In genomic region chr20:51531141-51531710, GRCh38 we compare ENCODE assay signal across 9 cellular contexts. TPM values are rescaled to one million over a fixed set of nuclear protein-coding genes. Genes with fewer than 3 reads are reported as not detected.
DNase-seq lines count a peak whose midpoint lies in the region; ATAC-seq, FAIRE-seq and TF ChIP-seq lines count a peak whose summit lies in the region.
"Had no signal": no experiment of that assay in that cellular context is flagged by ENCODE, and none has a peak within 500 bp of the region (broad histone marks: within the 10 kb centered on the region; RNA-seq: fewer than 3 reads in every experiment).

No MANE protein-coding gene starts in this region.

- TF ChIP-seq CTCF in type B pancreatic cell (conservative IDR thresholded peaks at IDR 0.05) (no peak), gastrocnemius medialis (IDR thresholded peaks at IDR 0.05 in 4 of 5, conservative IDR thresholded peaks at IDR 0.05 in 1 of 5) (no peak), pancreas (IDR thresholded peaks at IDR 0.05) (no peak)

- 95 to 97% methylated on average over 11 of the region's 11 CpGs for WGBS in pancreas, 2 donors

- H3K27ac Mint-ChIP-seq in immature natural killer cell (peak overlapping the region; percentile 95 to 100 (median 100)), type B pancreatic cell (peak overlapping the region; percentile 80)

- H3K36me3 ChIP-seq in gastrocnemius medialis (no peaks in the 10 kb centered on the region), pancreas (no peaks in the 10 kb centered on the region)
- H3K36me3 ChIP-seq: SJSA1 had no signal

- H3K4me1 Mint-ChIP-seq in immature natural killer cell: peaks cover 100% of the 10 kb centered on the region in 2 donors
- peaks cover 57% of the 10 kb centered on the region for H3K4me1 Mint-ChIP-seq in type B pancreatic cell (ENCODE audit: unreplicated experiment)

- intact Hi-C loops in gastrocnemius medialis (cut with DNase I; ENCODE audit: low total_unique reads): no loop called here
- intact Hi-C loops in pancreas (cut with DNase I): no loop called here

- peaks cover 18 to 22% of the 10 kb centered on the region in 2 donors for H3K4me1 ChIP-seq in gastrocnemius medialis
- peaks cover 0 to 10% (median 2%) of the 10 kb centered on the region in 3 donors for H3K4me1 ChIP-seq in pancreas

- no peak for FAIRE-seq in pancreas (lab: Jason Lieb, UNC)

- peak; percentile 77 to 85 for DNase-seq in activated CD4-positive, alpha-beta T cell treated with anti-CD3 and anti-CD28 coated beads, Interleukin-2, amount 50 U/mL, for 48 hours
- DNase-seq in immature natural killer cell (peak; percentile 45 to 60 (median 48)), type B pancreatic cell (ENCODE audit: extremely low spot score, unreplicated experiment) (no peak), AG08395 (ENCODE audit: low spot score) (no peak), gastrocnemius medialis (no peak), pancreas (no peak)

- H3K27me3 Mint-ChIP-seq in immature natural killer cell (ENCODE audit: low read depth in 3 of 3) (peaks cover 5 to 33% (median 8%) of the 10 kb centered on the region in 3 donors), type B pancreatic cell (no peaks in the 10 kb centered on the region)

- H3K9me3 Mint-ChIP-seq in immature natural killer cell (no peaks in the 10 kb centered on the region), type B pancreatic cell (no peaks in the 10 kb centered on the region)

- H3K4me3 ChIP-seq in gastrocnemius medialis (no peak overlapping the region), pancreas (no peak overlapping the region)
- H3K4me3 ChIP-seq: SJSA1 had no signal

- H3K9me3 ChIP-seq in gastrocnemius medialis (no peaks in the 10 kb centered on the region), pancreas (no peaks in the 10 kb centered on the region)
- H3K9me3 ChIP-seq: SJSA1 had no signal

- H3K27me3 ChIP-seq in gastrocnemius medialis (no peaks in the 10 kb centered on the region), pancreas (no peaks in the 10 kb centered on the region)
- H3K27me3 ChIP-seq: SJSA1 had no signal

- peaks cover 4 to 22% (median 15%) of the 10 kb centered on the region in 3 donors for H3K36me3 Mint-ChIP-seq in immature natural killer cell
- H3K36me3 Mint-ChIP-seq in type B pancreatic cell: no peaks in the 10 kb centered on the region

- ATAC-seq in GM19328 (IDR thresholded peaks at IDR 0.05; ENCODE audit: unreplicated experiment) (peak; percentile 43), HG03159 (IDR thresholded peaks at IDR 0.05; ENCODE audit: unreplicated experiment) (peak; percentile 52), gastrocnemius medialis (no peak), pancreas (no peak)

- in situ Hi-C loops in gastrocnemius medialis (cut with MboI; ENCODE audit: low sequenced_read_pairs in 4 of 4): no loop called here

- H3K4me3 Mint-ChIP-seq in immature natural killer cell (peak overlapping the region; percentile 48 to 84 (median 74)), type B pancreatic cell (no peak overlapping the region)

- H3K27ac ChIP-seq in gastrocnemius medialis (no peak overlapping the region), pancreas (no peak overlapping the region)
- H3K27ac ChIP-seq: SJSA1 had no signal

- TF ChIP-seq POLR2A in gastrocnemius medialis (IDR thresholded peaks at IDR 0.05): no peak

RNA-seq across cellular contexts. Expression of gene NFATC2, which starts 11.3 kb away (rescaled TPM):
- polyA plus RNA-seq in immature natural killer cell (100 to 1,000 TPM in 1 of 3 donors, 10 to 100 TPM in 2; 14.5 to 101 (median 21.3) TPM), pancreas (1 to 10 TPM; 1.5 to 2.8 TPM)
- total RNA-seq in type B pancreatic cell (ENCODE audit: low replicate concordance) (4.8 and 9.5 TPM in 2 replicates), gastrocnemius medialis (1 to 10 TPM; 1.6 to 3.9 (median 2.8) TPM), pancreas (1 to 10 TPM; 3.4 to 8.3 (median 4.3) TPM)
- total RNA-seq: SJSA1 had no signal

Comparison
In these comparisons a context has a peak if more than half of its experiments do, and no peak if none do; other contexts are left out.
1. ATAC-seq: peak in GM19328 (single experiment) and HG03159 (single experiment); none in gastrocnemius medialis (0 of 2) and pancreas (0 of 4).
2. DNase-seq: peak in activated CD4-positive, alpha-beta T cell treated with anti-CD3 and anti-CD28 coated beads, Interleukin-2, amount 50 U/mL, for 48 hours (2 of 2) and immature natural killer cell (3 of 3); none in type B pancreatic cell (single experiment), AG08395 (single experiment), gastrocnemius medialis (0 of 2) and pancreas (0 of 6).